ENCODE assay signal across 28 cellular contexts in genomic region chr20:8700756-8701155, GRCh38.
"Had no signal": no experiment of that assay in that cellular context is flagged by ENCODE, and none has a peak within 500 bp of the region (broad histone marks: within the 10 kb centered on the region; RNA-seq: fewer than 3 reads in every experiment).

No MANE protein-coding gene starts in this region.

- H3K4me1 ChIP-seq: stomach, suprapubic skin, testis, thyroid gland, tibial artery, tibial nerve, transverse colon, upper lobe of left lung, upper lobe of right lung, uterus, vagina had no signal

- H3K9me3 Mint-ChIP-seq: stimulated activated effector memory CD8-positive, alpha-beta T cell treated with anti-CD3 and anti-CD28 coated beads, Interleukin-12 subunit alpha, Interleukin-12 subunit beta, amount 100 ng/mL, for 72 hours; stimulated activated naive B cell treated with anti-CD40 and anti-IgM and Interleukin-4, amounts not matched to agents 10 μg/mL and 1 μg/mL and 100 μg/mL, for 72 hours; stimulated activated naive CD8-positive, alpha-beta T cell treated with anti-CD3 and anti-CD28 coated beads, Interleukin-15, amount 100 ng/mL, for 72 hours; stimulated activated naive CD8-positive, alpha-beta T cell treated with anti-CD3 and anti-CD28 coated beads, Interleukin-15, Interleukin-2, amounts not matched to agents 100 ng/mL and 50 ng/mL, for 24 hours; type B pancreatic cell had no signal

- H3K4me3 ChIP-seq: stomach, suprapubic skin, testis, thoracic aorta, thyroid gland, tibial artery, tibial nerve, transverse colon, upper lobe of left lung, upper lobe of right lung, uterus, vagina had no signal

- DNase-seq: stimulated activated CD4-positive, alpha-beta T cell treated with anti-CD3 and anti-CD28 coated beads, Interleukin-2, amount 100 ng/mL, for 48 hours; stimulated activated CD4-positive, alpha-beta T cell treated with anti-CD3 and anti-CD28 coated beads, Interleukin-4, amount 100 ng/mL, for 1 hour; stimulated activated CD4-positive, alpha-beta T cell treated with anti-CD3 and anti-CD28 coated beads, Interleukin-4, amount 100 ng/mL, for 24 hours; stimulated activated CD4-positive, alpha-beta T cell treated with anti-CD3 and anti-CD28 coated beads, Interleukin-4, amount 100 ng/mL, for 4 hours; stimulated activated CD8-positive, alpha-beta memory T cell treated with anti-CD3 and anti-CD28 coated beads, Interleukin-4, amount 100 ng/mL, for 48 hours; stimulated activated naive B cell treated with anti-CD40 and anti-IgM and Interleukin-4, amounts not matched to agents 10 μg/mL and 1 μg/mL and 100 μg/mL, for 72 hours; stimulated activated naive CD4-positive, alpha-beta T cell; stimulated activated naive CD4-positive, alpha-beta T cell treated with Interleukin-2 at 50 U/mL for 16 hours; stimulated activated naive CD8-positive, alpha-beta T cell treated with anti-CD3 and anti-CD28 coated beads, Interleukin-15, amount 100 ng/mL, for 72 hours; stimulated activated naive CD8-positive, alpha-beta T cell treated with anti-CD3 and anti-CD28 coated beads, Interleukin-15, Interleukin-2, amounts not matched to agents 100 U/mL and 50 U/mL, for 24 hours; stomach; substantia nigra; testis; tibial artery; transverse colon; trophoblast cell; upper lobe of right lung; uterus had no signal

- H3K27me3 Mint-ChIP-seq: stimulated activated memory B cell treated with anti-CD40 and anti-IgM and Interleukin-4, amounts not matched to agents 10 μg/mL and 1 μg/mL and 100 μg/mL, for 72 hours; stimulated activated naive B cell treated with anti-CD40 and anti-IgM and Interleukin-4, amounts not matched to agents 10 μg/mL and 1 μg/mL and 100 μg/mL, for 72 hours; stimulated activated naive CD8-positive, alpha-beta T cell treated with anti-CD3 and anti-CD28 coated beads, Interleukin-15, amount 100 ng/mL, for 72 hours; stimulated activated naive CD8-positive, alpha-beta T cell treated with anti-CD3 and anti-CD28 coated beads, Interleukin-15, Interleukin-2, amounts not matched to agents 100 ng/mL and 50 ng/mL, for 24 hours; type B pancreatic cell had no signal

- H3K27ac Mint-ChIP-seq: stimulated activated effector memory CD8-positive, alpha-beta T cell treated with anti-CD3 and anti-CD28 coated beads, Interleukin-12 subunit alpha, Interleukin-12 subunit beta, amount 100 ng/mL, for 72 hours; stimulated activated memory B cell treated with anti-CD40 and anti-IgM and Interleukin-4, amounts not matched to agents 10 μg/mL and 1 μg/mL and 100 μg/mL, for 72 hours; stimulated activated naive B cell treated with anti-CD40 and anti-IgM and Interleukin-4, amounts not matched to agents 10 μg/mL and 1 μg/mL and 100 μg/mL, for 72 hours; stimulated activated naive CD8-positive, alpha-beta T cell treated with anti-CD3 and anti-CD28 coated beads, Interleukin-15, Interleukin-2, amounts not matched to agents 100 ng/mL and 50 ng/mL, for 24 hours; type B pancreatic cell had no signal

- H3K36me3 ChIP-seq: suprapubic skin, thoracic aorta, thyroid gland, tibial artery, transverse colon, upper lobe of left lung, upper lobe of right lung, uterus, vagina had no signal

- H3K9me3 ChIP-seq: stomach, suprapubic skin, testis, thoracic aorta, thyroid gland, tibial artery, tibial nerve, transverse colon, upper lobe of left lung, upper lobe of right lung, uterus, vagina had no signal

- ATAC-seq: stimulated activated effector memory CD8-positive, alpha-beta T cell treated with anti-CD3 and anti-CD28 coated beads, Interleukin-12 subunit alpha, Interleukin-12 subunit beta, amount 100 ng/mL, for 72 hours; stimulated activated memory B cell treated with anti-CD40 and anti-IgM and Interleukin-4, amounts not matched to agents 10 μg/mL and 1 μg/mL and 100 μg/mL, for 72 hours; stimulated activated naive B cell treated with anti-CD40 and anti-IgM and Interleukin-4, amounts not matched to agents 10 μg/mL and 1 μg/mL and 100 μg/mL, for 72 hours; stimulated activated naive CD8-positive, alpha-beta T cell treated with anti-CD3 and anti-CD28 coated beads, Interleukin-15, amount 100 ng/mL, for 72 hours; stimulated activated naive CD8-positive, alpha-beta T cell treated with anti-CD3 and anti-CD28 coated beads, Interleukin-15, Interleukin-2, amounts not matched to agents 100 U/mL and 50 U/mL, for 24 hours; upper lobe of right lung had no signal

- H3K4me1 Mint-ChIP-seq: stimulated activated effector memory CD8-positive, alpha-beta T cell treated with anti-CD3 and anti-CD28 coated beads, Interleukin-12 subunit alpha, Interleukin-12 subunit beta, amount 100 ng/mL, for 72 hours; stimulated activated memory B cell treated with anti-CD40 and anti-IgM and Interleukin-4, amounts not matched to agents 10 μg/mL and 1 μg/mL and 100 μg/mL, for 72 hours; stimulated activated naive B cell treated with anti-CD40 and anti-IgM and Interleukin-4, amounts not matched to agents 10 μg/mL and 1 μg/mL and 100 μg/mL, for 72 hours; stimulated activated naive CD8-positive, alpha-beta T cell treated with anti-CD3 and anti-CD28 coated beads, Interleukin-15, amount 100 ng/mL, for 72 hours had no signal

- H3K36me3 Mint-ChIP-seq: stimulated activated effector memory CD8-positive, alpha-beta T cell treated with anti-CD3 and anti-CD28 coated beads, Interleukin-12 subunit alpha, Interleukin-12 subunit beta, amount 100 ng/mL, for 72 hours; stimulated activated memory B cell treated with anti-CD40 and anti-IgM and Interleukin-4, amounts not matched to agents 10 μg/mL and 1 μg/mL and 100 μg/mL, for 72 hours; stimulated activated naive B cell treated with anti-CD40 and anti-IgM and Interleukin-4, amounts not matched to agents 10 μg/mL and 1 μg/mL and 100 μg/mL, for 72 hours; type B pancreatic cell had no signal

- H3K27ac ChIP-seq: stomach, suprapubic skin, testis, thoracic aorta, thyroid gland, tibial artery, tibial nerve, transverse colon, upper lobe of left lung, upper lobe of right lung, uterus, vagina had no signal

- H3K4me3 Mint-ChIP-seq: stimulated activated effector memory CD8-positive, alpha-beta T cell treated with anti-CD3 and anti-CD28 coated beads, Interleukin-12 subunit alpha, Interleukin-12 subunit beta, amount 100 ng/mL, for 72 hours; stimulated activated memory B cell treated with anti-CD40 and anti-IgM and Interleukin-4, amounts not matched to agents 10 μg/mL and 1 μg/mL and 100 μg/mL, for 72 hours; stimulated activated naive B cell treated with anti-CD40 and anti-IgM and Interleukin-4, amounts not matched to agents 10 μg/mL and 1 μg/mL and 100 μg/mL, for 72 hours; stimulated activated naive CD8-positive, alpha-beta T cell treated with anti-CD3 and anti-CD28 coated beads, Interleukin-15, amount 100 ng/mL, for 72 hours; stimulated activated naive CD8-positive, alpha-beta T cell treated with anti-CD3 and anti-CD28 coated beads, Interleukin-15, Interleukin-2, amounts not matched to agents 100 ng/mL and 50 ng/mL, for 24 hours; type B pancreatic cell had no signal

- H3K27me3 ChIP-seq: stomach, suprapubic skin, testis, thyroid gland, tibial artery, tibial nerve, transverse colon, upper lobe of left lung, upper lobe of right lung, uterus, vagina had no signal
